Comparison of ENCODE assay signal across 1 cellular context in the genomic region with DNA sequence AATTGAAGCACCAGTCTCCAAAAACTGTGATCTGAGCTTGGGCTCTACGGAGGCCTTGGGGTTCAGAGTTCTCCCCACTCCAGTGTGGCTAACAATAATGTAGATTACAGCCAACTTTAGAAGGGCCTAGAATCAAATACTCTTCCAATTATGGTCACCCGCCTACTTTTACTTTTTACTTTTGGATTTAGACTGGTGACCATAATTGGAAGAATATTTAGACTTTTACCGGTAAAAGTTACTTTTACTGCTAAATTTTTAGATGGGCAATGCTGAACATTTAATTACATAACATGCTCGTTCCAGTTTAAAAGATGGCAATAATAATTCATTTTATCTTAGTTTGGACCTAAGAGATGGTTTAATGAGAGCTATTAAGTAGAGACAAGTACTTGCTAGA.
TF ChIP-seq lines count a peak whose summit lies in the region.

No MANE protein-coding gene starts in this region.

TF ChIP-seq in GM23338, 12 proteins besides CTCF, POLR2A, EP300 and RAD21:
- no peak for TF ChIP-seq ZNF462 (CRISPR knock-in tag; IDR thresholded peaks at IDR 0.05)
